1 cellular context compared by ENCODE assay signal in the genomic region with DNA sequence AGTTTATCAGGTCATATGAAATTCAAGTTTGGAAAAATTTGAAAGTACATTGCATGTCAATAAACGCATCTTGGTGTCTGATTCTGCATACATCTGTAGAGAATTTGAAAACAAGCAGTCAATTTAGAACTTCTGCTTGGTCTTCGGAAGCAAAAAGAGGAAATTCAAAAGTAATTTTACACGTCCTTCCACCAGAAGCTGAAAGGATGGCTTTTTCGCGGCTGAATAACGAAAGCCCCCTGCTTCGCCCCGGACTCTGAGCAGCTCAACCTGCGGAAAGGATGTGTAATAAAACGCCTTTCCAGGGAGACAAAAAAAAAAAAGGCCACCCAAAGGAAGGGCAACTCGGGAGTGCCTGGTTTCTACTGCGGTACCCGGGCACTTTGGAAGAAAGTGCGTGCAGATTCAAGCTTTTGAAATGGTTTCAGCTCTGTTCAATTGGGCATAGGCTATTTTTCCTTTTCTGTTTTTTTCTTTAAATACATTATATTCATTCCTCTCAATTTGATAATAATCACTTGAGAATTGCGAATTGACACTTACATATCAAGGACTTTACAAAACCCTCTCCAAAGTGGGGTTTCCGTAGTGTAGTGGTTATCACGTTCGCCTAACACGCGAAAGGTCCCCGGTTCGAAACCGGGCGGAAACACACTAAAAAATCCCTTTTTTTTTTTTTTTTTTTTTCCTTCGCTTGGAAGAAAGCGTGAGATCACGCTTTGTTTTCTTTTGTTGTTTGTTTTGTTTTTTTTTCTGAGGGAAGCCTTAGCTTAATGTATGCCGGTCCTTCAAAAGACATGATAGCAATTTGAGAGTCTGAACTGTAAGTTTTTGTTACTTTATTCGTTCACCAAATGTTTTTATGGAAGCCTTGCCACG.
TF ChIP-seq lines count a peak whose summit lies in the region.

No MANE protein-coding gene starts in this region.

TF ChIP-seq in K562, 482 proteins besides CTCF, POLR2A, EP300 and RAD21 (continued from another document and continues in another):
- TF ChIP-seq, protein P1, sequence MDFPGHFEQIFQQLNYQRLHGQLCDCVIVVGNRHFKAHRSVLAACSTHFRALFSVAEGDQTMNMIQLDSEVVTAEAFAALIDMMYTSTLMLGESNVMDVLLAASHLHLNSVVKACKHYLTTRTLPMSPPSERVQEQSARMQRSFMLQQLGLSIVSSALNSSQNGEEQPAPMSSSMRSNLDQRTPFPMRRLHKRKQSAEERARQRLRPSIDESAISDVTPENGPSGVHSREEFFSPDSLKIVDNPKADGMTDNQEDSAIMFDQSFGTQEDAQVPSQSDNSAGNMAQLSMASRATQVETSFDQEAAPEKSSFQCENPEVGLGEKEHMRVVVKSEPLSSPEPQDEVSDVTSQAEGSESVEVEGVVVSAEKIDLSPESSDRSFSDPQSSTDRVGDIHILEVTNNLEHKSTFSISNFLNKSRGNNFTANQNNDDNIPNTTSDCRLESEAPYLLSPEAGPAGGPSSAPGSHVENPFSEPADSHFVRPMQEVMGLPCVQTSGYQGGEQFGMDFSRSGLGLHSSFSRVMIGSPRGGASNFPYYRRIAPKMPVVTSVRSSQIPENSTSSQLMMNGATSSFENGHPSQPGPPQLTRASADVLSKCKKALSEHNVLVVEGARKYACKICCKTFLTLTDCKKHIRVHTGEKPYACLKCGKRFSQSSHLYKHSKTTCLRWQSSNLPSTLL (IDR thresholded peaks at IDR 0.05) = peak; percentile 82; the same call in 1 of the 2 replicates
- peak; percentile 80 for TF ChIP-seq ZBTB8A (IDR thresholded peaks at IDR 0.05; ENCODE audit: partially characterized antibody)
- peak; percentile 57; the same call in 1 of the 2 replicates for TF ChIP-seq MTA1 (IDR thresholded peaks at IDR 0.05; ENCODE audit: borderline replicate concordance)
- no peak for TF ChIP-seq ZNF41 (CRISPR knock-in tag; conservative IDR thresholded peaks at IDR 0.05)
- TF ChIP-seq ZNF766 (CRISPR knock-in tag; conservative IDR thresholded peaks at IDR 0.05) = peak; percentile 53; the same call in 1 of the 2 replicates
- TF ChIP-seq ZNF175 (CRISPR knock-in tag; IDR thresholded peaks at IDR 0.05; ENCODE audit: low read depth) = 0 out of 2 replicates have a peak, but pooled peaks have one; percentile 37
- TF ChIP-seq PURB (CRISPR knock-in tag; IDR thresholded peaks at IDR 0.05; ENCODE audit: low read depth) = no peak
- no peak for TF ChIP-seq ZNF507 (tag; conservative IDR thresholded peaks at IDR 0.05)
- TF ChIP-seq NR2C2 (CRISPR knock-in tag; IDR thresholded peaks at IDR 0.05) = no peak
- TF ChIP-seq NR2C2 (tag; IDR thresholded peaks at IDR 0.05) = 0 out of 2 replicates have a peak, but pooled peaks have one; percentile 32
- peak in 1 of 2 experiments; percentile 70; a peak in 2 of 4 replicates for TF ChIP-seq CSDE1 (IDR thresholded peaks at IDR 0.05)
- peak; percentile 96 for TF ChIP-seq BRD9 (IDR thresholded peaks at IDR 0.05; ENCODE audit: low read depth, partially characterized antibody)
- TF ChIP-seq, protein P2, sequence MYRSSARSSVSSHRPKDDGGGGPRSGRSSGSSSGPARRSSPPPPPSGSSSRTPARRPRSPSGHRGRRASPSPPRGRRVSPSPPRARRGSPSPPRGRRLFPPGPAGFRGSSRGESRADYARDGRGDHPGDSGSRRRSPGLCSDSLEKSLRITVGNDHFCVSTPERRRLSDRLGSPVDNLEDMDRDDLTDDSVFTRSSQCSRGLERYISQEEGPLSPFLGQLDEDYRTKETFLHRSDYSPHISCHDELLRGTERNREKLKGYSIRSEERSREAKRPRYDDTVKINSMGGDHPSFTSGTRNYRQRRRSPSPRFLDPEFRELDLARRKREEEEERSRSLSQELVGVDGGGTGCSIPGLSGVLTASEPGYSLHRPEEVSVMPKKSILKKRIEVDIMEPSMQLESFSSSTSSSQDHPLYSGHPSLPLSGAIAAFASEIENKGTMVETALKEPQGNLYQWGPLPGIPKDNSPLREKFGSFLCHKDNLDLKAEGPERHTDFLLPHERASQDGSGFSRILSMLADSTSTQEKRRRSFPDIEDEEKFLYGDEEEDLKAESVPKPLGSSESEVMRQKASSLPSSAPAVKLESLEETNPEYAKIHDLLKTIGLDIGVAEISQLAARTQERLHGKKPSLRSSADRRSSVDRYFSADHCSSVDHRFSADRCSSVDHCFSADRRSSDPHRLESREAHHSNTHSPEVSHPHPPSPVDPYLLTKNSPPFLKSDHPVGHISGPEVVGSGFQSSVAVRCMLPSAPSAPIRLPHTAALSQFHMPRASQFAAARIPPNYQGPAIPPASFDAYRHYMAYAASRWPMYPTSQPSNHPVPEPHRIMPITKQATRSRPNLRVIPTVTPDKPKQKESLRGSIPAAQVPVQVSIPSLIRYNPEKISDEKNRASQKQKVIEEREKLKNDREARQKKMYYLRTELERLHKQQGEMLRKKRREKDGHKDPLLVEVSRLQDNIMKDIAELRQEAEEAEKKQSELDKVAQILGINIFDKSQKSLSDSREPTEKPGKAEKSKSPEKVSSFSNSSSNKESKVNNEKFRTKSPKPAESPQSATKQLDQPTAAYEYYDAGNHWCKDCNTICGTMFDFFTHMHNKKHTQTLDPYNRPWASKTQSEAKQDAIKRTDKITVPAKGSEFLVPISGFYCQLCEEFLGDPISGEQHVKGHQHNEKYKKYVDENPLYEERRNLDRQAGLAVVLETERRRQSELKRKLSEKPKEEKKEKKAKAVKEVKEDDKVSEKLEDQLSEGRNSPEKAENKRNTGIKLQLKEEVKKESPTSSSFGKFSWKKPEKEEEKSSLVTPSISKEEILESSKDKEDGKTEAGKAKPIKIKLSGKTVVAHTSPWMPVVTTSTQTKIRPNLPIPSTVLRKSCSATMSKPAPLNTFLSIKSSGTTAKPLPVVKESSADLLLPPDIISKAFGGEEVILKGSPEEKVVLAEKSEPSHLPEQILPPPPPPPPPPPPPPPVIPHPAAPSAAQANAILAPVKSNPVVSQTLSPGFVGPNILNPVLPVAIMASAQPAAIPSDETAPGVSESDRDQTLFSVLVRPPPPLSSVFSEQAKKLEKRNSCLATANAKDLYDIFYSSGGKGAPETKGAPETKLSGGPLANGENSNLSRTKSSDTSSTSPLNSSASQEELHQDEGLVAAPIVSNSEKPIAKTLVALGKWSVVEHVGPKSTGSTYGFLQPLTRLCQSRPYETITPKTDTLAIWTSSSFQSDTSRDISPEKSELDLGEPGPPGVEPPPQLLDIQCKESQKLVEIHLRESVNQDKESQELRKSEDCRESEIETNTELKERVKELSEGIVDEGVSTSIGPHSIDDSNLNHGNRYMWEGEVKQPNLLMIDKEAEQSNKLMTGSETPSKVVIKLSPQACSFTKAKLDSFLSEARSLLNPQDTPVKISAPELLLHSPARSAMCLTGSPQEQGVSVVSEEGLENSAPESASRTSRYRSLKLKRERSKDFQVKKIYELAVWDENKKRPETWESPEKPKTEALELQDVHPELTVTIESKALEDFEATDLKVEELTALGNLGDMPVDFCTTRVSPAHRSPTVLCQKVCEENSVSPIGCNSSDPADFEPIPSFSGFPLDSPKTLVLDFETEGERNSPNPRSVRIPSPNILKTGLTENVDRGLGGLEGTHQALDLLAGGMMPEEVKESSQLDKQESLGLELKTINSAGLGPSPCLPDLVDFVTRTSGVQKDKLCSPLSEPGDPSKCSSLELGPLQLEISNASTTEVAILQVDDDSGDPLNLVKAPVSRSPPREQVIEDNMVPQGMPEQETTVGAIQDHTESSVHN (IDR thresholded peaks at IDR 0.05; ENCODE audit: borderline replicate concordance in 1 of 2, low read depth in 1 of 2) = peak in 1 of 2 experiments; percentile 29; a peak in 1 of 4 replicates
- TF ChIP-seq TBL1XR1 (IDR thresholded peaks at IDR 0.05; ENCODE audit: low read length in 2 of 2) = peak in 1 of 2 experiments; percentile 64; a peak in 1 of 4 replicates
- TF ChIP-seq, protein P3, sequence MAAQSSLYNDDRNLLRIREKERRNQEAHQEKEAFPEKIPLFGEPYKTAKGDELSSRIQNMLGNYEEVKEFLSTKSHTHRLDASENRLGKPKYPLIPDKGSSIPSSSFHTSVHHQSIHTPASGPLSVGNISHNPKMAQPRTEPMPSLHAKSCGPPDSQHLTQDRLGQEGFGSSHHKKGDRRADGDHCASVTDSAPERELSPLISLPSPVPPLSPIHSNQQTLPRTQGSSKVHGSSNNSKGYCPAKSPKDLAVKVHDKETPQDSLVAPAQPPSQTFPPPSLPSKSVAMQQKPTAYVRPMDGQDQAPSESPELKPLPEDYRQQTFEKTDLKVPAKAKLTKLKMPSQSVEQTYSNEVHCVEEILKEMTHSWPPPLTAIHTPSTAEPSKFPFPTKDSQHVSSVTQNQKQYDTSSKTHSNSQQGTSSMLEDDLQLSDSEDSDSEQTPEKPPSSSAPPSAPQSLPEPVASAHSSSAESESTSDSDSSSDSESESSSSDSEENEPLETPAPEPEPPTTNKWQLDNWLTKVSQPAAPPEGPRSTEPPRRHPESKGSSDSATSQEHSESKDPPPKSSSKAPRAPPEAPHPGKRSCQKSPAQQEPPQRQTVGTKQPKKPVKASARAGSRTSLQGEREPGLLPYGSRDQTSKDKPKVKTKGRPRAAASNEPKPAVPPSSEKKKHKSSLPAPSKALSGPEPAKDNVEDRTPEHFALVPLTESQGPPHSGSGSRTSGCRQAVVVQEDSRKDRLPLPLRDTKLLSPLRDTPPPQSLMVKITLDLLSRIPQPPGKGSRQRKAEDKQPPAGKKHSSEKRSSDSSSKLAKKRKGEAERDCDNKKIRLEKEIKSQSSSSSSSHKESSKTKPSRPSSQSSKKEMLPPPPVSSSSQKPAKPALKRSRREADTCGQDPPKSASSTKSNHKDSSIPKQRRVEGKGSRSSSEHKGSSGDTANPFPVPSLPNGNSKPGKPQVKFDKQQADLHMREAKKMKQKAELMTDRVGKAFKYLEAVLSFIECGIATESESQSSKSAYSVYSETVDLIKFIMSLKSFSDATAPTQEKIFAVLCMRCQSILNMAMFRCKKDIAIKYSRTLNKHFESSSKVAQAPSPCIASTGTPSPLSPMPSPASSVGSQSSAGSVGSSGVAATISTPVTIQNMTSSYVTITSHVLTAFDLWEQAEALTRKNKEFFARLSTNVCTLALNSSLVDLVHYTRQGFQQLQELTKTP (IDR thresholded peaks at IDR 0.05; ENCODE audit: low read depth in 1 of 2, partially characterized antibody in 2 of 2) = peak in 1 of 2 experiments; percentile 81
- TF ChIP-seq ZNF764 (CRISPR knock-in tag; IDR thresholded peaks at IDR 0.05; ENCODE audit: low read depth) = peak; percentile 75
- TF ChIP-seq TBP (optimal IDR thresholded peaks at IDR 0.05; ENCODE audit: low read depth, low read length) = peak; percentile 99
- TF ChIP-seq, protein P4, sequence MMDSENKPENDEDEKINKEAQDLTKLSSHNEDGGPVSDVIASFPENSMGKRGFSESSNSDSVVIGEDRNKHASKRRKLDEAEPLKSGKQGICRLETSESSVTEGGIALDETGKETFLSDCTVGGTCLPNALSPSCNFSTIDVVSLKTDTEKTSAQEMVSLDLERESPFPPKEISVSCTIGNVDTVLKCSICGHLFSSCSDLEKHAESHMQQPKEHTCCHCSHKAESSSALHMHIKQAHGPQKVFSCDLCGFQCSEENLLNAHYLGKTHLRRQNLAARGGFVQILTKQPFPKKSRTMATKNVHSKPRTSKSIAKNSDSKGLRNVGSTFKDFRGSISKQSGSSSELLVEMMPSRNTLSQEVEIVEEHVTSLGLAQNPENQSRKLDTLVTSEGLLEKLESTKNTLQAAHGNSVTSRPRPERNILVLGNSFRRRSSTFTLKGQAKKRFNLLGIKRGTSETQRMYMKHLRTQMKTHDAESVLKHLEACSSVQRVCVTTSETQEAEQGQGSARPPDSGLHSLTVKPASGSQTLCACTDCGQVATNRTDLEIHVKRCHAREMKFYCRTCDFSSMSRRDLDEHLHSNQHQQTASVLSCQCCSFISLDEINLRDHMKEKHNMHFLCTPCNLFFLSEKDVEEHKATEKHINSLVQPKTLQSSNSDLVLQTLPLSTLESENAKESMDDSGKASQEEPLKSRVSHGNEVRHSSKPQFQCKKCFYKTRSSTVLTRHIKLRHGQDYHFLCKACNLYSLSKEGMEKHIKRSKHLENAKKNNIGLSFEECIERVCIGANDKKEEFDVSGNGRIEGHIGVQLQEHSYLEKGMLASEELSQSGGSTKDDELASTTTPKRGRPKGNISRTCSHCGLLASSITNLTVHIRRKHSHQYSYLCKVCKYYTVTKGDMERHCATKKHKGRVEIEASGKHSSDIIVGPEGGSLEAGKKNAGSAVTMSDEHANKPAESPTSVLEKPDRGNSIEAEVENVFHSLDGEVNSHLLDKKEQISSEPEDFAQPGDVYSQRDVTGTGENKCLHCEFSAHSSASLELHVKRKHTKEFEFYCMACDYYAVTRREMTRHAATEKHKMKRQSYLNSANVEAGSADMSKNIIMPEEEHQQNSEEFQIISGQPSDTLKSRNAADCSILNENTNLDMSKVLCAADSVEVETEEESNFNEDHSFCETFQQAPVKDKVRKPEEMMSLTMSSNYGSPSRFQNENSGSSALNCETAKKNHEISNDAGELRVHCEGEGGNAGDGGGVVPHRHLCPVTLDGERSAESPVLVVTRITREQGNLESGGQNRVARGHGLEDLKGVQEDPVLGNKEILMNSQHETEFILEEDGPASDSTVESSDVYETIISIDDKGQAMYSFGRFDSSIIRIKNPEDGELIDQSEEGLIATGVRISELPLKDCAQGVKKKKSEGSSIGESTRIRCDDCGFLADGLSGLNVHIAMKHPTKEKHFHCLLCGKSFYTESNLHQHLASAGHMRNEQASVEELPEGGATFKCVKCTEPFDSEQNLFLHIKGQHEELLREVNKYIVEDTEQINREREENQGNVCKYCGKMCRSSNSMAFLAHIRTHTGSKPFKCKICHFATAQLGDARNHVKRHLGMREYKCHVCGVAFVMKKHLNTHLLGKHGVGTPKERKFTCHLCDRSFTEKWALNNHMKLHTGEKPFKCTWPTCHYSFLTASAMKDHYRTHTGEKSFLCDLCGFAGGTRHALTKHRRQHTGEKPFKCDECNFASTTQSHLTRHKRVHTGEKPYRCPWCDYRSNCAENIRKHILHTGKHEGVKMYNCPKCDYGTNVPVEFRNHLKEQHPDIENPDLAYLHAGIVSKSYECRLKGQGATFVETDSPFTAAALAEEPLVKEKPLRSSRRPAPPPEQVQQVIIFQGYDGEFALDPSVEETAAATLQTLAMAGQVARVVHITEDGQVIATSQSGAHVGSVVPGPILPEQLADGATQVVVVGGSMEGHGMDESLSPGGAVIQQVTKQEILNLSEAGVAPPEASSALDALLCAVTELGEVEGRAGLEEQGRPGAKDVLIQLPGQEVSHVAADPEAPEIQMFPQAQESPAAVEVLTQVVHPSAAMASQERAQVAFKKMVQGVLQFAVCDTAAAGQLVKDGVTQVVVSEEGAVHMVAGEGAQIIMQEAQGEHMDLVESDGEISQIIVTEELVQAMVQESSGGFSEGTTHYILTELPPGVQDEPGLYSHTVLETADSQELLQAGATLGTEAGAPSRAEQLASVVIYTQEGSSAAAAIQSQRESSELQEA (IDR thresholded peaks at IDR 0.05; ENCODE audit: low read depth) = peak; percentile 78
- peak; percentile 60; the same call in 1 of the 2 replicates for TF ChIP-seq SMARCA5 (IDR thresholded peaks at IDR 0.05)
